Comparison of ENCODE assay signal across 12 cellular contexts in the genomic region with DNA sequence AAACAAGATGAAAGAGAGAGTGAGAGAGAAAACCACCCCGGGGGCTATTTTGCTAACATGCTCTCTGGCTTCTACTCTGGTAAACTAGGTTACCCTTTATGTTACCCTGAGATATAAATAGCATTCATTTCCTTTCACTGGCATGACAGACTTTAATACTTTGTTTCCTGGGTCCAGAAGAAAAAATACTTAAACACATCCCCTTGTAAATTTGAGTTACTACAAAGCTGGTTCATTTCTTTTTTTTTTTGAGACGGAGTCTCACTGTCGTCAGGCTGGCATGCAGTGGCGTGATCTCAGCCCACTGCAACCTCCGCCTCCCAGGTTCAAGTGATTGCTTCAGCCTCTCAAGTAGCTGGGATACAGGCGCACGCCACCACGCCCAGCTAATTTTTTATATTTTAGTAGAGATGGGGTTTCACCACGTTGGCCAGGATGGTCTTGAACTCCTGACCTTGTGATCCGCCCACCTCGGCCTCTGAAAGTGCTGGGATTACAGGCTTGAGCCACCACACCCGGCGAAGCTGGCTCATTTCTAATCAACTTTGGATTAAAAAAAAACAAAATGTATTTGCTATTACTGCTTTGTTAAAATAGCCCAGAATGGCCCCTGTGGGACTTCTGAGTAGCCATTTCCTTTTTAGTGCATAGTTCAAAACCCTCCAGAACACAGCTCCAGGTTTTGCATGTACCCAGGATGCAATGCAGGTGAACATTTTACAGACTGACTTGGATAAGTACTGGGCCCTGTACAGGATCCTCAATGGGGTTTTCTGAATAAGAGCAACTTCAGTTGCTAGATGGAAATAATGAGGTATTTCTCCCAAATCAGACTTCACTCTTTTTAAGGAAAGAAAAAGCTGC. TPM values are rescaled to one million over a fixed set of nuclear protein-coding genes. Genes with fewer than 3 reads are reported as not detected.
DNase-seq lines count a peak whose midpoint lies in the region; ATAC-seq and TF ChIP-seq lines count a peak whose summit lies in the region.
"Had no signal": no experiment of that assay in that cellular context is flagged by ENCODE, and none has a peak within 500 bp of the region (broad histone marks: within the 10 kb centered on the region; RNA-seq: fewer than 3 reads in every experiment).

No MANE protein-coding gene starts in this region.

- no peaks in the 10 kb centered on the region for H3K27me3 ChIP-seq in heart left ventricle
- H3K27me3 ChIP-seq in upper lobe of left lung = no peaks in the 10 kb centered on the region
- no peaks in the 10 kb centered on the region for H3K27me3 ChIP-seq in PC-3 (ENCODE audit: low read length)

- no peaks in the 10 kb centered on the region for H4K20me1 ChIP-seq in PC-3 (ENCODE audit: low read length)

- H3K9me3 Mint-ChIP-seq in chondrocyte (ENCODE audit: low read depth) = no peaks in the 10 kb centered on the region

- POLR2A ChIA-PET in PC-3 (lab: Charles Lee; ENCODE audit: unreplicated experiment) = no interaction called here

- TF ChIP-seq CTCF in heart left ventricle (IDR thresholded peaks at IDR 0.05) (no peak), chondrocyte (IDR thresholded peaks at IDR 0.05) (no peak), upper lobe of left lung (IDR thresholded peaks at IDR 0.05) (no peak), PC-3 (conservative IDR thresholded peaks at IDR 0.05; ENCODE audit: low read depth, low read length) (no peak)

- DNase-seq in heart left ventricle (no peak), left ventricle myocardium superior (no peak), chondrocyte (ENCODE audit: low spot score) (peak; percentile 27), upper lobe of left lung (peak in 1 of 2 donors; percentile 40), PC-3 (no peak), NOMO-1 treated with DMSO at 0.1 percent for 48 hours (lab: John Stamatoyannopoulos, UW; ENCODE audit: unreplicated experiment) (no peak), NCI-H1694 treated with DMSO at 0.1 percent for 48 hours (lab: John Stamatoyannopoulos, UW) (no peak)
- DNase-seq: dermis blood vessel endothelial cell; GOT3; NCI-H1417 treated with DMSO at 0.1 percent for 48 hours; stimulated activated CD4-positive, alpha-beta T cell treated with anti-CD3 and anti-CD28 coated beads, Interleukin-2, amount 100 ng/mL, for 24 hours had no signal

- H3K27ac ChIP-seq in heart left ventricle (peak overlapping the region; percentile 14 to 66 (median 50)), upper lobe of left lung (peak overlapping the region in 3 of 4 donors; percentile 28 to 42 (median 40)), PC-3 (ENCODE audit: low read length) (no peak overlapping the region)

- H3K4me3 Mint-ChIP-seq in chondrocyte (ENCODE audit: unreplicated experiment) = no peak overlapping the region

- TF ChIP-seq POLR2A in heart left ventricle (IDR thresholded peaks at IDR 0.05) (no peak), upper lobe of left lung (IDR thresholded peaks at IDR 0.05) (no peak)

- no peak overlapping the region for H3K4me2 ChIP-seq in PC-3 (ENCODE audit: low read length)

- no peaks in the 10 kb centered on the region for H3F3A ChIP-seq in PC-3 (ENCODE audit: low read length, unreplicated experiment)

- WGBS in heart left ventricle, 4 donors = 40 to 63% (median 52%) methylated on average over 13 of the region's 13 CpGs
- WGBS in upper lobe of left lung, 2 donors = 66% methylated on average over 13 of the region's 13 CpGs

- peaks cover 4 to 66% (median 30%) of the 10 kb centered on the region in 12 donors for H3K4me1 ChIP-seq in heart left ventricle
- H3K4me1 ChIP-seq in upper lobe of left lung = peaks cover 20 to 43% (median 34%) of the 10 kb centered on the region in 4 donors
- peaks cover 11% of the 10 kb centered on the region; the same call in 1 of the 2 replicates for H3K4me1 ChIP-seq in PC-3 (ENCODE audit: insufficient read depth, low read length)

- peaks cover 28% of the 10 kb centered on the region for H3K4me1 Mint-ChIP-seq in chondrocyte (ENCODE audit: low read depth)

- H3K9me3 ChIP-seq in heart left ventricle (no peaks in the 10 kb centered on the region), upper lobe of left lung (no peaks in the 10 kb centered on the region), PC-3 (ENCODE audit: low read length) (no peaks in the 10 kb centered on the region)

- H3K4me3 ChIP-seq in heart left ventricle (peak overlapping the region in 1 of 12 donors; percentile 16), upper lobe of left lung (no peak overlapping the region), PC-3 (ENCODE audit: low read length) (no peak overlapping the region)

- no peaks in the 10 kb centered on the region for H3K9me2 ChIP-seq in PC-3 (replicated peaks; ENCODE audit: low read length)

- peaks cover 5% of the 10 kb centered on the region for H3K36me3 Mint-ChIP-seq in chondrocyte (ENCODE audit: low read depth)

- peaks cover 0 to 40% (median 14%) of the 10 kb centered on the region in 9 donors for H3K36me3 ChIP-seq in heart left ventricle
- H3K36me3 ChIP-seq in upper lobe of left lung = peaks cover 0 to 18% (median 6%) of the 10 kb centered on the region in 4 donors
- H3K36me3 ChIP-seq in PC-3 (ENCODE audit: low read depth, low read length) = no peaks in the 10 kb centered on the region

- H3K27me3 Mint-ChIP-seq in chondrocyte (ENCODE audit: low read depth) = no peaks in the 10 kb centered on the region

- intact Hi-C loops in heart left ventricle (cut with DNase I) = no loop called here
- intact Hi-C loops in left ventricle myocardium superior (cut with micrococcal nuclease) = no loop called here
- intact Hi-C loops in PC-3 (cut with micrococcal nuclease) = no loop called here

- H3K79me2 ChIP-seq in PC-3 (ENCODE audit: low read length) = peaks cover 37% of the 10 kb centered on the region

- TF ChIP-seq EP300 in upper lobe of left lung (IDR thresholded peaks at IDR 0.05) = peak in 1 of 4 donors; percentile 26

- no TSS peak for BruUV-seq in PC-3 (replicated peaks; lab: Mats Ljungman, UMichigan)

- CTCF ChIA-PET in PC-3 (lab: Charles Lee) = no interaction called here

- H2AFZ ChIP-seq in PC-3 (ENCODE audit: low read length) = no peak overlapping the region

- no peak for ATAC-seq in heart left ventricle
- no peak for ATAC-seq in left ventricle myocardium superior
- peak; percentile 52 for ATAC-seq in HG03432 (IDR thresholded peaks at IDR 0.05; ENCODE audit: unreplicated experiment)
- no peak for ATAC-seq in upper lobe of left lung (ENCODE audit: low FRiP score in 2 of 2)
- ATAC-seq in PC-3 = no peak

- H3K27ac Mint-ChIP-seq in chondrocyte (ENCODE audit: unreplicated experiment) = peak overlapping the region; percentile 81

- no peak overlapping the region for H3K9ac ChIP-seq in PC-3 (ENCODE audit: low read length)

RNA-seq across cellular contexts. Expression of a gene that starts 20.6 kb away (rescaled TPM):
- total RNA-seq in heart left ventricle (10 to 100 TPM in 8 of 9 donors, 1 to 10 TPM in 1; 7.7 to 16.2 (median 13.1) TPM), left ventricle myocardium superior (12.0 TPM), chondrocyte (18.7 to 21.2 TPM (median 20.6 TPM) in 3 replicates), upper lobe of left lung (100 to 1,000 TPM in 1 of 6 donors, 10 to 100 TPM in 5; 25.8 to 201 (median 44.1) TPM), PC-3 (2014; rRNA removed) (10.5 and 12.1 TPM in 2 replicates)
- polyA plus RNA-seq in heart left ventricle = 10 to 100 TPM in 1 of 2 donors, 1 to 10 TPM in 1; 6.5 to 11.4 TPM
